1 cellular context compared by ENCODE assay signal in the genomic region with DNA sequence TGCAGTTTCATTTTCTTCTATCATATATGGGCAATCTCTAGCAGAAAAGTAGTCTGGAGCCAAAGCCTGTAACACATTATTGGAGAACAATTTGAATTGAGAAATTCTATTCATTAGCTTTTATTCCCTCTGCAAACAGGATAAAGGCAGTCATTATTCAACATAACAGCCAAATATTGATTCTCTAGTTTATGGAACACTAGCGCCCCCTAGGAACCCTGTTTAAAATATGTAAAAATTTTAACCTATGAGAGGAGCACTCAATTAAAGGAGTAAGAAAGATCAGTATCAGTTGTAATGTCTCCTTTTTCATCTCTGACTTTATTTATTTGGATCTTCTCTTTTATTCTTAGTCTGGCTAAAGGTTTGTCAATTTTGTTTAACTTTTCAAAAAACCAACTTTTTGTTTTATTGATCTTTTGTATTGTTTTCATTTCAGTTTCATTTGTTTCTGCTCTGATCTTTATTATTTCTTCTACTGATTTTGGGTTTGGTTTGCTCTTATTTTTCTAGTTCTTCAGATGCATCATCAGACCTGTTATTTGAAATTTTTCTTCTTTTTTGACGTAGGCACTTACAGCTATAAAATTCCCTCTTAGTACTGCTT.
TF ChIP-seq lines count a peak whose summit lies in the region.

No MANE protein-coding gene starts in this region.

TF ChIP-seq in H1, 55 proteins besides CTCF, POLR2A, EP300 and RAD21 (continued from another document):
- no peak for TF ChIP-seq KDM4A (IDR thresholded peaks at IDR 0.05; ENCODE audit: low read depth, low read length, severe bottlenecking)
- TF ChIP-seq POU5F1 (IDR thresholded peaks at IDR 0.05; ENCODE audit: low read depth, low read length): no peak
- no peak for TF ChIP-seq NANOG (IDR thresholded peaks at IDR 0.05; ENCODE audit: insufficient read depth, low read depth, low read length, poor library complexity, severe bottlenecking)
- TF ChIP-seq ASH2L (IDR thresholded peaks at IDR 0.05; ENCODE audit: low read length): no peak
- TF ChIP-seq CBX5 (IDR thresholded peaks at IDR 0.05; ENCODE audit: low read depth, low read length): no peak
- TF ChIP-seq, protein P1, sequence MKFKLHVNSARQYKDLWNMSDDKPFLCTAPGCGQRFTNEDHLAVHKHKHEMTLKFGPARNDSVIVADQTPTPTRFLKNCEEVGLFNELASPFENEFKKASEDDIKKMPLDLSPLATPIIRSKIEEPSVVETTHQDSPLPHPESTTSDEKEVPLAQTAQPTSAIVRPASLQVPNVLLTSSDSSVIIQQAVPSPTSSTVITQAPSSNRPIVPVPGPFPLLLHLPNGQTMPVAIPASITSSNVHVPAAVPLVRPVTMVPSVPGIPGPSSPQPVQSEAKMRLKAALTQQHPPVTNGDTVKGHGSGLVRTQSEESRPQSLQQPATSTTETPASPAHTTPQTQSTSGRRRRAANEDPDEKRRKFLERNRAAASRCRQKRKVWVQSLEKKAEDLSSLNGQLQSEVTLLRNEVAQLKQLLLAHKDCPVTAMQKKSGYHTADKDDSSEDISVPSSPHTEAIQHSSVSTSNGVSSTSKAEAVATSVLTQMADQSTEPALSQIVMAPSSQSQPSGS (IDR thresholded peaks at IDR 0.05; ENCODE audit: low read length): no peak
- no peak for TF ChIP-seq JUND (IDR thresholded peaks at IDR 0.05; ENCODE audit: low read length)
- no peak for TF ChIP-seq SIN3A (conservative IDR thresholded peaks at IDR 0.05 in 1 of 2, IDR thresholded peaks at IDR 0.05 in 1 of 2; ENCODE audit: low read depth in 1 of 2, low read length in 2 of 2)
- no peak for TF ChIP-seq SP4 (IDR thresholded peaks at IDR 0.05; ENCODE audit: low read length)
- TF ChIP-seq SAP30 (IDR thresholded peaks at IDR 0.05; ENCODE audit: insufficient read depth, insufficient replicate concordance, low read length): no peak
- TF ChIP-seq GTF2F1 (IDR thresholded peaks at IDR 0.05; ENCODE audit: borderline replicate concordance, low read depth, low read length): no peak
- TF ChIP-seq FOSL1 (IDR thresholded peaks at IDR 0.05; ENCODE audit: insufficient read depth, low read depth, low read length): no peak
